Comparison of ENCODE assay signal across 20 cellular contexts in the genomic region with DNA sequence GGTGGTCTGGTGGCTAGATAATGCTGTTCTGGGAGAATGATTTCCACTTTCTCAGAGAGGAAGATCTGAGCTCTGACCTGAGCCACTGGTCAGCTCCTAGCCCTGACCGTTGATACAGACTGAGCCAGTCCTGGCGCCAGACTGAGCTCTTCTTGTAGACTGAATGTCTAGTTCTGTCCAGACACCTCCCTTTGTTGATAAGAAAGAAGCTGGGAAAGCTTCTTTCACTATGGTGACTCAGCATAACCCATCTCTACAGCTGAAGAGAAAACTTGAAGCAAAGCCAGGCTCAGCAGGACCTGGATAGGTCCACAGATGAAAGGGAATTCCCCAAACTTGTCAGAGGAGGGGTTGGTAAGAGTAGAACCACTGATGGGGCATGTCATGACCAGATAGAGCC. TPM values are rescaled to one million over a fixed set of nuclear protein-coding genes. Genes with fewer than 3 reads are reported as not detected.
A peak's percentile ranks its signal among the peaks of the same experiment; 100 is the strongest.
DNase-seq lines count a peak whose midpoint lies in the region; ATAC-seq and TF ChIP-seq lines count a peak whose summit lies in the region.
"Had no signal": no experiment of that assay in that cellular context is flagged by ENCODE, and none has a peak within 500 bp of the region (broad histone marks: within the 10 kb centered on the region; RNA-seq: fewer than 3 reads in every experiment).

No MANE protein-coding gene starts in this region.

- H3K9me3 ChIP-seq in MG63: no peaks in the 10 kb centered on the region
- H3K9me3 ChIP-seq: thoracic aorta had no signal

- H3K4me3 ChIP-seq in MG63: no peak overlapping the region
- H3K4me3 ChIP-seq in choroid plexus epithelial cell (ENCODE audit: low read depth, low read length): no peak overlapping the region
- H3K4me3 ChIP-seq in foreskin fibroblast (ENCODE audit: low read depth in 1 of 2, low read length in 2 of 2): no peak overlapping the region
- H3K4me3 ChIP-seq: thoracic aorta had no signal

- no peak for TF ChIP-seq CTCF in choroid plexus epithelial cell (conservative IDR thresholded peaks at IDR 0.05; ENCODE audit: low read depth, low read length)
- no peak for TF ChIP-seq CTCF in foreskin fibroblast (IDR thresholded peaks at IDR 0.05; ENCODE audit: low read depth, low read length)

- H3K36me3 ChIP-seq in MG63: no peaks in the 10 kb centered on the region
- H3K36me3 ChIP-seq: thoracic aorta had no signal

- intact Hi-C loops in sciatic nerve (cut with DNase I): no loop called here

- H3K27me3 ChIP-seq in MG63: no peaks in the 10 kb centered on the region

- DNase-seq in ACHN (peak; percentile 13), MG63 (peak; percentile 76), choroid plexus epithelial cell (ENCODE audit: low read depth) (peak; percentile 94), left lobe of liver (ENCODE audit: low spot score) (no peak), foreskin fibroblast (no peak), COLO668 (lab: John Stamatoyannopoulos, UW; ENCODE audit: unreplicated experiment) (no peak), sciatic nerve (ENCODE audit: low spot score) (no peak), SIG-M5 treated with dmso at 0.1 percent for 504 hours (lab: John Stamatoyannopoulos, UW; ENCODE audit: unreplicated experiment) (no peak)
- DNase-seq: activated CD8-positive, alpha-beta T cell treated with anti-CD3 and anti-CD28 coated beads, Interleukin-2, amount 10 ng/mL, durations not matched to agents 7 days and 5 days; activated naive CD8-positive, alpha-beta T cell treated with anti-CD3 and anti-CD28 coated beads, Interleukin-2, amount 10 ng/mL, durations not matched to agents 7 days and 5 days; cerebellar nuclear complex; DMS 273 treated with DMSO at 0.1 percent for 48 hours; midbrain; NCI-H1930; NCI-H524; nucleus accumbens; stimulated activated CD4-positive, alpha-beta T cell treated with anti-CD3 and anti-CD28 coated beads, Interleukin-4, amount 100 ng/mL, for 4 hours; T-cell had no signal

- peak; percentile 56 for ATAC-seq in left lobe of liver
- ATAC-seq in sciatic nerve: no peak
- ATAC-seq: activated CD8-positive, alpha-beta T cell treated with anti-CD3 and anti-CD28 coated beads, Interleukin-2, amount 10 ng/mL, durations not matched to agents 7 days and 5 days; T-cell had no signal

- in situ Hi-C loops in ACHN (cut with HindIII; ENCODE audit: low pct_ligation_motif_present, low pct_unique_long_range_greater_than_20kb, low sequenced_read_pairs): no loop called here

RNA-seq across cellular contexts. Expression of gene TRABD2B, which starts 9.9 kb away (rescaled TPM):
- 0.72 and 1.7 TPM in 2 replicates for total RNA-seq in MG63 (2014; rRNA removed; shearing (Covaris generic); ENCODE audit: low replicate concordance)
- 15.1 TPM for total RNA-seq in left lobe of liver
- 5.0 TPM for total RNA-seq in sciatic nerve
- total RNA-seq: activated CD8-positive, alpha-beta T cell treated with anti-CD3 and anti-CD28 coated beads, Interleukin-2, amount 10 ng/mL, durations not matched to agents 7 days and 5 days; activated naive CD8-positive, alpha-beta T cell treated with anti-CD3 and anti-CD28 coated beads, Interleukin-2, amount 10 ng/mL, durations not matched to agents 7 days and 5 days; activated T-helper 1 cell treated with anti-CD3 and anti-CD28 coated beads, Interleukin-12 subunit alpha, Interleukin-12 subunit beta, Interleukin-2, Interleukin-4 antibody, amounts not matched to agents 30 ng/mL and 10 ng/mL and 1 ng/mL, durations not matched to agents 14 hours and 24 hours and 36 hours; T-cell had no signal

Comparison
In these comparisons a context has a peak if more than half of its experiments do, and no peak if none do; other contexts are left out.
1. DNase-seq: peak in ACHN (single experiment), MG63 (single experiment) and choroid plexus epithelial cell (single experiment); none in left lobe of liver (single experiment), foreskin fibroblast (0 of 2), COLO668 (single experiment), sciatic nerve (single experiment) and SIG-M5 treated with dmso at 0.1 percent for 504 hours (single experiment).